13 cellular contexts compared by ENCODE assay signal in the genomic region with DNA sequence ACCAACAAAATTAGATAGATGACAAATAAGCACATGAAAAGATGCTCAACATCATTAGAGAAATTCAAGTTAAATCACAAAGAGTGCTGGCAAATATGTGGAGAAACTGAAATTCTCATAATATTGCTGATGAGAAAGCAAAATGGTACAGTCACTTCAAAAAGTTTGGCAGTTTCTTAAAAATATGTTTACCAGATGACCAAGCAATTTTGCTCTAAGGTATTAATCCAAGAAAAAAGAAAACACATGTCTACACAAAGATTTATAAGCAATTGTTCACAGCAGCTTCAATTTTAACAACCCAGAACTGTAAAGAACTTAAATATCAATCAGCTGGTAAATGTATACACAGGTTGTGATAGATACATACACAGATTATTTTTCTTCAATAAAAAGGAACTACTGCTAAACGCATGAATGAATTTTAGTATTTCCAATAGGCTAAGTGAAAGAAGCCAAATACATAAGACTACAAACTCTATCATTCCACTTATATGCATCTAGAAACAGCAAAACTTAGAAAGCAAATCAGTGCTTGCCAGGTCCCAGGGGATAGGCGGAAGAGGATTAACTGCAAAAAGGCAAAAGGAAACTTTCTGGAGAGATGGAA.
"Had no signal": no experiment of that assay in that cellular context is flagged by ENCODE, and none has a peak within 500 bp of the region (broad histone marks: within the 10 kb centered on the region; RNA-seq: fewer than 3 reads in every experiment).

No MANE protein-coding gene starts in this region.

- H3K27ac ChIP-seq: ascending aorta, breast epithelium, pancreas had no signal

- DNase-seq: activated CD4-positive, alpha-beta memory T cell treated with anti-CD3 and anti-CD28 coated beads for 36 hours; activated CD4-positive, alpha-beta T cell treated with anti-CD3 and anti-CD28 coated beads for 1 hour; activated naive CD4-positive, alpha-beta T cell; effector memory CD4-positive, alpha-beta T cell; islet precursor cell; midbrain; pancreas; T1000 had no signal

- H3K4me3 Mint-ChIP-seq: activated CD4-positive, alpha-beta memory T cell treated with anti-CD3 and anti-CD28 coated beads for 36 hours; dendritic cell treated with granulocyte-macrophage colony-stimulating factor and Interleukin-4, amounts not matched to agents 40 ng/mL and 50 ng/mL, for 4 days had no signal

- H3K27me3 Mint-ChIP-seq: activated CD4-positive, alpha-beta memory T cell treated with anti-CD3 and anti-CD28 coated beads for 36 hours; dendritic cell treated with granulocyte-macrophage colony-stimulating factor and Interleukin-4, amounts not matched to agents 40 ng/mL and 50 ng/mL, for 4 days had no signal

- H3K9me3 ChIP-seq: ascending aorta, breast epithelium, pancreas had no signal

- H3K27me3 ChIP-seq: ascending aorta, breast epithelium, pancreas had no signal

- H3K4me1 ChIP-seq: ascending aorta, breast epithelium had no signal

- H3K9me3 Mint-ChIP-seq: activated CD4-positive, alpha-beta memory T cell treated with anti-CD3 and anti-CD28 coated beads for 36 hours; dendritic cell treated with granulocyte-macrophage colony-stimulating factor and Interleukin-4, amounts not matched to agents 40 ng/mL and 50 ng/mL, for 4 days had no signal

- ATAC-seq: pancreas, sciatic nerve had no signal

- H3K27ac Mint-ChIP-seq: activated CD4-positive, alpha-beta memory T cell treated with anti-CD3 and anti-CD28 coated beads for 36 hours; dendritic cell treated with granulocyte-macrophage colony-stimulating factor and Interleukin-4, amounts not matched to agents 40 ng/mL and 50 ng/mL, for 4 days had no signal

- H3K36me3 ChIP-seq: breast epithelium had no signal

- H3K4me3 ChIP-seq: ascending aorta, breast epithelium, lung, pancreas had no signal
